In the genomic region with DNA sequence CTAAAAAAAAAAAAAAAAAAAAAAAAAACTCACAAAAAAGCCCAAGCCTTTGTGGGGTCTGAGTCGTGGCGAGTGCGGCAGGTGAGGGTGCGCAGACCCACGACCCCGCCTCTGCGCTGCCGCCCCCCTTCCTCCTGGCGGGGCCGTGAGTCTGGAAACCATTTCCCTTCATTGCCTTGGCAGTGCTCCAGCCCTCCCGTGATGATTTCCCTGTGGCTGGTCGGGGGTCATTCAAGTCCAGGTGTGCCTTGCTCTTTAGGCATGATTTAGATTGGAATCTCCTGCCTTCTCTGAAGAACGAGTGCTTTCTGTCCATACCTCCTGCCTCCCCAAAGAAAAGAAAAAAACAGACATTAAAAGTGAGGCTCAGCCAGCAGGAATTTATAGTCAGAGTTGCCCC, we compare ENCODE assay signal across 15 cellular contexts.
DNase-seq lines count a peak whose midpoint lies in the region; ATAC-seq and TF ChIP-seq lines count a peak whose summit lies in the region.
"Had no signal": no experiment of that assay in that cellular context is flagged by ENCODE, and none has a peak within 500 bp of the region (broad histone marks: within the 10 kb centered on the region; RNA-seq: fewer than 3 reads in every experiment).

No MANE protein-coding gene starts in this region.

- no peaks in the 10 kb centered on the region for H4K20me1 ChIP-seq in mammary epithelial cell (ENCODE audit: insufficient read depth, low read length)
- no peaks in the 10 kb centered on the region for H4K20me1 ChIP-seq in OCI-LY1 (ENCODE audit: insufficient read depth, low read length)

- H3K4me3 ChIP-seq in mammary epithelial cell (replicated peaks in 1 of 3; ENCODE audit: insufficient read depth in 1 of 3, low read depth in 2 of 3, low read length in 3 of 3) (no peak overlapping the region), breast epithelium (no peak overlapping the region), OCI-LY1 (ENCODE audit: low read depth, low read length, poor library complexity, severe bottlenecking) (no peak overlapping the region), transverse colon (no peak overlapping the region)
- H3K4me3 ChIP-seq: esophagus squamous epithelium, SJCRH30, skin epidermis, uterus had no signal

- H3K4me2 ChIP-seq in mammary epithelial cell (ENCODE audit: insufficient read depth, low read depth, low read length) (no peak overlapping the region), OCI-LY1 (ENCODE audit: low read length) (peak overlapping the region; percentile 3; the same call in 1 of the 2 replicates)

- H3K27me3 ChIP-seq in mammary epithelial cell (ENCODE audit: insufficient read depth, low read length) (no peaks in the 10 kb centered on the region), breast epithelium (no peaks in the 10 kb centered on the region), OCI-LY1 (ENCODE audit: insufficient read depth, low read length) (no peaks in the 10 kb centered on the region), transverse colon (no peaks in the 10 kb centered on the region)
- H3K27me3 ChIP-seq: esophagus squamous epithelium, SJCRH30, uterus had no signal

- no peaks in the 10 kb centered on the region for H3K9me2 ChIP-seq in OCI-LY1 (ENCODE audit: low read depth, low read length)

- peaks cover 20% of the 10 kb centered on the region for H3F3A ChIP-seq in OCI-LY1 (ENCODE audit: insufficient read depth, low read length)

- peak overlapping the region; percentile 42 for H2AFZ ChIP-seq in mammary epithelial cell (ENCODE audit: low read depth, low read length)
- no peak overlapping the region for H2AFZ ChIP-seq in OCI-LY1 (ENCODE audit: low read length)

- TF ChIP-seq POLR2A in breast epithelium (IDR thresholded peaks at IDR 0.05) (no peak), transverse colon (IDR thresholded peaks at IDR 0.05) (no peak)

- ATAC-seq in left cardiac atrium (no peak), GM18511 (IDR thresholded peaks at IDR 0.05; ENCODE audit: unreplicated experiment) (no peak), HG02759 (IDR thresholded peaks at IDR 0.05; ENCODE audit: unreplicated experiment) (no peak), HG02938 (IDR thresholded peaks at IDR 0.05; ENCODE audit: unreplicated experiment) (no peak)

- intact Hi-C loops in mammary epithelial cell (cut with micrococcal nuclease) (no loop called here), breast epithelium (cut with DNase I; ENCODE audit: low total_unique reads) (no loop called here), left cardiac atrium (cut with DNase I) (no loop called here), transverse colon (cut with DNase I; ENCODE audit: low total_unique reads) (no loop called here)

- H3K4me1 ChIP-seq in mammary epithelial cell (ENCODE audit: insufficient read depth, low read length): peaks cover 11% of the 10 kb centered on the region
- no peaks in the 10 kb centered on the region for H3K4me1 ChIP-seq in breast epithelium
- H3K4me1 ChIP-seq in OCI-LY1 (ENCODE audit: insufficient read depth, low read length, severe bottlenecking): peaks cover 98% of the 10 kb centered on the region
- peaks cover 6 to 43% (median 18%) of the 10 kb centered on the region in 4 donors for H3K4me1 ChIP-seq in transverse colon
- H3K4me1 ChIP-seq: SJCRH30 had no signal

- H3K27ac ChIP-seq in mammary epithelial cell (ENCODE audit: insufficient read depth, low read depth, low read length): no peak overlapping the region
- peak overlapping the region in 1 of 2 donors; percentile 57 for H3K27ac ChIP-seq in breast epithelium
- H3K27ac ChIP-seq in OCI-LY1 (ENCODE audit: low read depth, low read length, poor library complexity, severe bottlenecking): peak overlapping the region; percentile 97
- H3K27ac ChIP-seq in transverse colon: peak overlapping the region in 2 of 4 donors; percentile 1 to 38
- H3K27ac ChIP-seq: esophagus squamous epithelium, SJCRH30, uterus, WERI-Rb-1 had no signal

- H3K79me2 ChIP-seq in mammary epithelial cell (ENCODE audit: insufficient read depth, low read length): no peaks in the 10 kb centered on the region
- no peaks in the 10 kb centered on the region for H3K79me2 ChIP-seq in OCI-LY1 (ENCODE audit: insufficient read depth, low read length)

- in situ Hi-C loops in mammary epithelial cell (cut with MboI; ENCODE audit: low sequenced_read_pairs in 2 of 2) (loop anchor here in 1 of 2 donors (25.0 kb wide), 1 partner anchor 248 kb away; the partner anchor contains the start of gene MC5R), transverse colon (cut with MboI; ENCODE audit: low pct_ligation_motif_present in 1 of 4, low pct_unique_long_range_greater_than_20kb in 1 of 4, low sequenced_read_pairs in 3 of 4) (no loop called here)

- BruUV-seq in mammary epithelial cell (replicated peaks; lab: Mats Ljungman, UMichigan): no TSS peak

- DNase-seq in mammary epithelial cell (no peak), breast epithelium (ENCODE audit: low spot score in 2 of 2) (no peak), left cardiac atrium (peak; percentile 64), transverse colon (peak; percentile 62)
- DNase-seq: esophagus squamous epithelium, NCI-H526 treated with DMSO at 0.1 percent for 48 hours, nephron progenitor cell, SJCRH30, uterus, WERI-Rb-1 had no signal

- CTCF ChIA-PET in mammary epithelial cell (lab: Charles Lee; ENCODE audit: low non-redundant PET): no interaction called here

- dilution Hi-C loops in mammary epithelial cell (cut with HindIII; ENCODE audit: low sequenced_read_pairs): loop anchor here (5.0 kb wide), 1 partner anchor 63 kb away; no protein-coding TSS in a partner anchor

- H3K36me3 ChIP-seq in mammary epithelial cell (ENCODE audit: insufficient read depth, low read length) (no peaks in the 10 kb centered on the region), breast epithelium (no peaks in the 10 kb centered on the region), OCI-LY1 (ENCODE audit: insufficient read depth, low read length) (no peaks in the 10 kb centered on the region), transverse colon (no peaks in the 10 kb centered on the region)
- H3K36me3 ChIP-seq: esophagus squamous epithelium, SJCRH30, uterus, WERI-Rb-1 had no signal

- H3K9ac ChIP-seq in mammary epithelial cell (ENCODE audit: insufficient read depth, low read length): no peak overlapping the region
- no peak overlapping the region; the same call in 1 of the 2 replicates for H3K9ac ChIP-seq in OCI-LY1 (ENCODE audit: low read length)

- TF ChIP-seq CTCF in mammary epithelial cell (conservative IDR thresholded peaks at IDR 0.05 in 1 of 2, IDR thresholded peaks at IDR 0.05 in 1 of 2; ENCODE audit: extremely low read depth in 1 of 2, insufficient read depth in 1 of 2, low read depth in 1 of 2, low read length in 2 of 2) (no peak), breast epithelium (IDR thresholded peaks at IDR 0.05) (no peak), OCI-LY1 (IDR thresholded peaks at IDR 0.05; ENCODE audit: low read length) (no peak), transverse colon (IDR thresholded peaks at IDR 0.05) (no peak)

- TF ChIP-seq EP300 in transverse colon (IDR thresholded peaks at IDR 0.05; ENCODE audit: low read depth): no peak

- H3K9me3 ChIP-seq in mammary epithelial cell (replicated peaks; ENCODE audit: insufficient read depth, low read length) (no peaks in the 10 kb centered on the region), breast epithelium (no peaks in the 10 kb centered on the region), OCI-LY1 (ENCODE audit: low read length) (no peaks in the 10 kb centered on the region), transverse colon (no peaks in the 10 kb centered on the region)
- H3K9me3 ChIP-seq: esophagus squamous epithelium, SJCRH30, uterus had no signal

- 69% methylated on average over 13 of the region's 13 CpGs for WGBS in mammary epithelial cell (ENCODE audit: low coverage, missing lambda C conversion rate)
- WGBS in transverse colon (ENCODE audit: low coverage in 1 of 2), 2 donors: 17 to 80% methylated on average over 1 to 13 of the region's 13 CpGs

Comparison
In these comparisons a context has a peak if more than half of its experiments do, and no peak if none do; other contexts are left out.
1. DNase-seq: peak in left cardiac atrium (single experiment) and transverse colon (single experiment); none in mammary epithelial cell (single experiment) and breast epithelium (0 of 2).